In the genomic region with DNA sequence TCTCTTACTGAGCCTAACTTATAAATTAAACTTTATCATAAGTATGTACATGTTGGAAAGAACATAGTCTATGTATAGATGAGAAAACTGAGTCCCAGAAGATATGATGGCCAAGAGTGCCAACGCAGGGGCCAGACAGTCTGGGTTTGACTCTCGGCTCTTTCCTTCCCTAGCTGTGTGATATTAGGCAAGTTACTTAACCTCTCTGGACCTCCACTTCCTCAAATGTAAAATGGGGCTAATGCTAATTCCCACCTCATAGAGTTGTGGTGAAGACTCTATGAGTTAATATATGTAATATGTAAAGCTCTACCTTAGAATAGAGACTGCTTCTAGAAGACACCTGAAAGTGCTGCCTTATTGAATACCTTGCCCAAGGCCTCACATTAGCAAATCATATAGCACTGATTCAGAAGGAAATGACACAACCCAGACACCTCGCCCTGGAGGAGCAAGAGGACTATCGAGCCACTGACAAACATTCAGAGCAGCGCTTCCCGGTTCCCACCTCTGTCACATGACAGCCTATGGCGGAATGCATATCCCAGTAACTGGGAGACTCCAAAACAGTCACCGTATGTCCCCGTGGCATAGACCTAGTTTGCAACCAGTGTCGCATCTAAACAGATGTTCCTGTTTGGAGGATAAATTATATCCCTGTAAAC, we compare ENCODE assay signal across 1 cellular context.
TF ChIP-seq lines count a peak whose summit lies in the region.

No MANE protein-coding gene starts in this region.

TF ChIP-seq in SK-N-SH, 30 proteins besides CTCF, POLR2A, EP300 and RAD21 (continued from another document):
- TF ChIP-seq RXRA (IDR thresholded peaks at IDR 0.05; ENCODE audit: borderline replicate concordance, low read depth), result no peak
- no peak for TF ChIP-seq SIN3A (IDR thresholded peaks at IDR 0.05; ENCODE audit: borderline replicate concordance, low read depth, low read length)
- TF ChIP-seq YY1 (IDR thresholded peaks at IDR 0.05; ENCODE audit: low read depth), result no peak
- TF ChIP-seq, protein P1, sequence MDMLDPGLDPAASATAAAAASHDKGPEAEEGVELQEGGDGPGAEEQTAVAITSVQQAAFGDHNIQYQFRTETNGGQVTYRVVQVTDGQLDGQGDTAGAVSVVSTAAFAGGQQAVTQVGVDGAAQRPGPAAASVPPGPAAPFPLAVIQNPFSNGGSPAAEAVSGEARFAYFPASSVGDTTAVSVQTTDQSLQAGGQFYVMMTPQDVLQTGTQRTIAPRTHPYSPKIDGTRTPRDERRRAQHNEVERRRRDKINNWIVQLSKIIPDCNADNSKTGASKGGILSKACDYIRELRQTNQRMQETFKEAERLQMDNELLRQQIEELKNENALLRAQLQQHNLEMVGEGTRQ (IDR thresholded peaks at IDR 0.05; ENCODE audit: borderline replicate concordance, low read depth, low read length), result no peak
- no peak for TF ChIP-seq GABPA (IDR thresholded peaks at IDR 0.05; ENCODE audit: low read depth)
- no peak for TF ChIP-seq TAF1 (IDR thresholded peaks at IDR 0.05; ENCODE audit: borderline replicate concordance, low read depth, low read length)
- TF ChIP-seq TCF12 (IDR thresholded peaks at IDR 0.05), result no peak
- TF ChIP-seq RFX5 (IDR thresholded peaks at IDR 0.05; ENCODE audit: low read length), result no peak
- TF ChIP-seq, protein P2, sequence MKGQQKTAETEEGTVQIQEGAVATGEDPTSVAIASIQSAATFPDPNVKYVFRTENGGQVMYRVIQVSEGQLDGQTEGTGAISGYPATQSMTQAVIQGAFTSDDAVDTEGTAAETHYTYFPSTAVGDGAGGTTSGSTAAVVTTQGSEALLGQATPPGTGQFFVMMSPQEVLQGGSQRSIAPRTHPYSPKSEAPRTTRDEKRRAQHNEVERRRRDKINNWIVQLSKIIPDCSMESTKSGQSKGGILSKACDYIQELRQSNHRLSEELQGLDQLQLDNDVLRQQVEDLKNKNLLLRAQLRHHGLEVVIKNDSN (IDR thresholded peaks at IDR 0.05; ENCODE audit: borderline replicate concordance, low read depth), result no peak
- no peak for TF ChIP-seq POLR2AphosphoS5 (IDR thresholded peaks at IDR 0.05; ENCODE audit: low read depth, low read length)
- no peak for TF ChIP-seq MXI1 (IDR thresholded peaks at IDR 0.05; ENCODE audit: low read depth, low read length)
- TF ChIP-seq, protein P3, sequence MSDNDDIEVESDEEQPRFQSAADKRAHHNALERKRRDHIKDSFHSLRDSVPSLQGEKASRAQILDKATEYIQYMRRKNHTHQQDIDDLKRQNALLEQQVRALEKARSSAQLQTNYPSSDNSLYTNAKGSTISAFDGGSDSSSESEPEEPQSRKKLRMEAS (IDR thresholded peaks at IDR 0.05; ENCODE audit: low read depth), result no peak
